8 cellular contexts compared by ENCODE assay signal in genomic region chr15:77993970-77994693, GRCh38.
DNase-seq lines count a peak whose midpoint lies in the region; ATAC-seq and TF ChIP-seq lines count a peak whose summit lies in the region.
"Not testable (repeated sequence)": the region's sequence is repeated elsewhere in the genome, so short reads cannot be mapped to it uniquely, and the experiment has no call there.

No MANE protein-coding gene starts in this region.

- intact Hi-C loops in breast epithelium (cut with DNase I; ENCODE audit: low total_unique reads); right cardiac atrium (cut with DNase I); posterior vena cava (cut with DNase I): not testable (repeated sequence)

- not testable (repeated sequence) for H3K4me1 ChIP-seq in HEK293 (ENCODE audit: control insufficient read depth, insufficient read depth, low read length); breast epithelium
- peaks cover 23% of the 10 kb centered on the region for H3K4me1 ChIP-seq in right cardiac atrium (ENCODE audit: control insufficient read depth, insufficient read depth, low read length)

- not testable (repeated sequence) for H3K27me3 ChIP-seq in breast epithelium; right cardiac atrium (ENCODE audit: control insufficient read depth, insufficient read depth)

- WGBS in right cardiac atrium = 30% methylated on average over 17 of the region's 18 CpGs

- ATAC-seq in GM18502 (IDR thresholded peaks at IDR 0.05; ENCODE audit: poor library complexity, unreplicated experiment) (peak; percentile 71), right cardiac atrium (peak; percentile 72 to 87)

- H3K27ac ChIP-seq in HEK293 (ENCODE audit: extremely low read depth, low read depth, low read length) = not testable (repeated sequence)
- H3K27ac ChIP-seq in breast epithelium = peak overlapping the region; percentile 76 to 90
- peak overlapping the region; percentile 69 for H3K27ac ChIP-seq in right cardiac atrium (ENCODE audit: low read length)

- not testable (repeated sequence) for H3K4me3 ChIP-seq in HEK293 (ENCODE audit: low read depth, low read length); breast epithelium; right cardiac atrium (ENCODE audit: low read length)

- H3K36me3 ChIP-seq in HEK293 (ENCODE audit: control insufficient read depth in 2 of 2, insufficient read depth in 1 of 2, low read length in 2 of 2) = peaks cover 0 to 16% of the 10 kb centered on the region in 2 experiments; a peak in 1 of 3 replicates
- not testable (repeated sequence) for H3K36me3 ChIP-seq in breast epithelium

- POLR2A ChIA-PET in HEK293 (lab: Yijun Ruan, JAX) = not testable (repeated sequence)

- not testable (repeated sequence) for H3K9me3 ChIP-seq in HEK293 (ENCODE audit: control insufficient read depth, insufficient read depth, low read depth, low read length); breast epithelium; right cardiac atrium (ENCODE audit: control insufficient read depth, low read length)

- DNase-seq in A172 (ENCODE audit: low spot score) = peak; percentile 97
- DNase-seq in HT-29 (ENCODE audit: low spot score) = peak; percentile 77
- DNase-seq in SW480 (ENCODE audit: low spot score) = peak; percentile 82
- DNase-seq in breast epithelium (ENCODE audit: low spot score in 2 of 2) = peak; percentile 63 to 91
- peak; percentile 91 to 93 (median 92) for DNase-seq in right cardiac atrium
- peak; percentile 96 for DNase-seq in posterior vena cava (ENCODE audit: low spot score)

- not testable (repeated sequence) for TF ChIP-seq CTCF in HEK293 (tag by site-specific recombination; IDR thresholded peaks at IDR 0.05); breast epithelium (IDR thresholded peaks at IDR 0.05)

- CTCF ChIA-PET in HEK293 (lab: Yijun Ruan, JAX) = interaction anchor here (0.9 to 1.2 kb wide), 3 partner anchors 27 to 114 kb away, joined by 3 to 4 read pairs (median 3); no protein-coding TSS in a partner anchor

- not testable (repeated sequence) for TF ChIP-seq POLR2A in breast epithelium (IDR thresholded peaks at IDR 0.05)

TF ChIP-seq in HEK293, 187 proteins besides CTCF, POLR2A, EP300 and RAD21:
- TF ChIP-seq ZIC2 (tag by site-specific recombination; IDR thresholded peaks at IDR 0.05) = peak; percentile 18; the same call in 1 of the 2 replicates
- TF ChIP-seq ZNF600 (tag by site-specific recombination; IDR thresholded peaks at IDR 0.05) = peak; percentile 84
- TF ChIP-seq KLF17 (tag by site-specific recombination; IDR thresholded peaks at IDR 0.05) = peak; percentile 81
- 0 out of 2 replicates have a peak, but pooled peaks have one; percentile 26 for TF ChIP-seq ZNF629 (tag by site-specific recombination; IDR thresholded peaks at IDR 0.05)
- TF ChIP-seq ZNF449 (tag by site-specific recombination; IDR thresholded peaks at IDR 0.05) = peak; percentile 71; the same call in 1 of the 2 replicates
- TF ChIP-seq ZNF394 (tag by site-specific recombination; IDR thresholded peaks at IDR 0.05; ENCODE audit: borderline replicate concordance) = peak; percentile 44; the same call in 1 of the 2 replicates
- TF ChIP-seq GLIS2 (tag by site-specific recombination; IDR thresholded peaks at IDR 0.05) = peak; percentile 44; the same call in 1 of the 2 replicates
- peak; percentile 66; the same call in 1 of the 2 replicates for TF ChIP-seq ZBTB48 (tag by site-specific recombination; IDR thresholded peaks at IDR 0.05)
- TF ChIP-seq ZEB2 (tag by site-specific recombination; IDR thresholded peaks at IDR 0.05) = peak; percentile 65
- TF ChIP-seq, protein P1, sequence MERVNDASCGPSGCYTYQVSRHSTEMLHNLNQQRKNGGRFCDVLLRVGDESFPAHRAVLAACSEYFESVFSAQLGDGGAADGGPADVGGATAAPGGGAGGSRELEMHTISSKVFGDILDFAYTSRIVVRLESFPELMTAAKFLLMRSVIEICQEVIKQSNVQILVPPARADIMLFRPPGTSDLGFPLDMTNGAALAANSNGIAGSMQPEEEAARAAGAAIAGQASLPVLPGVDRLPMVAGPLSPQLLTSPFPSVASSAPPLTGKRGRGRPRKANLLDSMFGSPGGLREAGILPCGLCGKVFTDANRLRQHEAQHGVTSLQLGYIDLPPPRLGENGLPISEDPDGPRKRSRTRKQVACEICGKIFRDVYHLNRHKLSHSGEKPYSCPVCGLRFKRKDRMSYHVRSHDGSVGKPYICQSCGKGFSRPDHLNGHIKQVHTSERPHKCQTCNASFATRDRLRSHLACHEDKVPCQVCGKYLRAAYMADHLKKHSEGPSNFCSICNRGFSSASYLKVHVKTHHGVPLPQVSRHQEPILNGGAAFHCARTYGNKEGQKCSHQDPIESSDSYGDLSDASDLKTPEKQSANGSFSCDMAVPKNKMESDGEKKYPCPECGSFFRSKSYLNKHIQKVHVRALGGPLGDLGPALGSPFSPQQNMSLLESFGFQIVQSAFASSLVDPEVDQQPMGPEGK (tag by site-specific recombination; IDR thresholded peaks at IDR 0.05) = 0 out of 2 replicates have a peak, but pooled peaks have one; percentile 37
- TF ChIP-seq ZBTB17 (tag by site-specific recombination; IDR thresholded peaks at IDR 0.05) = peak; percentile 71
TF ChIP-seq in HEK293: peak in this region for 11; not testable (repeated sequence) for 176.
